Comparison of ENCODE assay signal across 10 cellular contexts in genomic region chr18:62784966-62785413, GRCh38.
DNase-seq lines count a peak whose midpoint lies in the region; ATAC-seq and TF ChIP-seq lines count a peak whose summit lies in the region.
"Had no signal": no experiment of that assay in that cellular context is flagged by ENCODE, and none has a peak within 500 bp of the region (broad histone marks: within the 10 kb centered on the region; RNA-seq: fewer than 3 reads in every experiment).

No MANE protein-coding gene starts in this region.

- H3K9me3 ChIP-seq in parathyroid adenoma (ENCODE audit: control insufficient read depth, low read length) = no peaks in the 10 kb centered on the region
- H3K9me3 ChIP-seq: upper lobe of left lung had no signal

- no peak overlapping the region for H3K4me2 ChIP-seq in parathyroid adenoma (ENCODE audit: low read length)

- CTCF ChIA-PET in T-cell (lab: Charles Lee) = interaction anchor here in 1 of 2 donors (1.1 kb wide), 1 partner anchor 70 kb away, joined by 3 read pairs; the partner anchor contains the start of gene PHLPP1

- peaks cover 19% of the 10 kb centered on the region for H3K79me2 ChIP-seq in parathyroid adenoma

- DNase-seq in GM04503 (ENCODE audit: low read depth) (peak; percentile 27), NCI-H226 (peak; percentile 48), erythroblast (lab: John Stamatoyannopoulos, UW) (peak; percentile 41 to 55), T-cell (no peak), HPDE6-E6E7 (ENCODE audit: extremely low spot score) (no peak)
- DNase-seq: naive thymus-derived CD4-positive, alpha-beta T cell; upper lobe of left lung had no signal

- H3K36me3 ChIP-seq in parathyroid adenoma (ENCODE audit: control insufficient read depth, insufficient read depth, low read length) = no peaks in the 10 kb centered on the region
- H3K36me3 ChIP-seq: upper lobe of left lung had no signal

- H3K4me1 Mint-ChIP-seq in T-cell = peaks cover 33 to 43% (median 41%) of the 10 kb centered on the region in 3 donors

- no peak overlapping the region for H3K27ac Mint-ChIP-seq in T-cell

- H3K27me3 Mint-ChIP-seq in T-cell = no peaks in the 10 kb centered on the region

- no peak for TF ChIP-seq POLR2A in erythroblast (IDR thresholded peaks at IDR 0.05; ENCODE audit: low read length)

- ATAC-seq in T-cell (replicated peaks in 1 of 4) (no peak), HG02798 (IDR thresholded peaks at IDR 0.05; ENCODE audit: poor library complexity, unreplicated experiment) (no peak), GM19395 (IDR thresholded peaks at IDR 0.05; ENCODE audit: unreplicated experiment) (no peak)

- no peak overlapping the region for H3K9ac ChIP-seq in parathyroid adenoma

- no peak overlapping the region for H2AFZ ChIP-seq in parathyroid adenoma

- TF ChIP-seq CTCF in parathyroid adenoma (IDR thresholded peaks at IDR 0.05) = no peak

- H3K27me3 ChIP-seq in parathyroid adenoma (ENCODE audit: control insufficient read depth, insufficient read depth, low read length) = no peaks in the 10 kb centered on the region
- H3K27me3 ChIP-seq: upper lobe of left lung had no signal

- H3K27ac ChIP-seq in parathyroid adenoma = peak overlapping the region; percentile 11

- peak overlapping the region in 1 of 3 donors; percentile 34 for H3K4me3 Mint-ChIP-seq in T-cell

- H3K4me3 ChIP-seq in parathyroid adenoma (ENCODE audit: low read depth, low read length) = no peak overlapping the region
- H3K4me3 ChIP-seq: upper lobe of left lung had no signal

- H3K36me3 Mint-ChIP-seq in T-cell = no peaks in the 10 kb centered on the region

- H3K9me3 Mint-ChIP-seq in T-cell = no peaks in the 10 kb centered on the region
- H3K9me3 Mint-ChIP-seq: naive thymus-derived CD4-positive, alpha-beta T cell had no signal

- POLR2A ChIA-PET in T-cell (lab: Charles Lee) = interaction anchor here in 1 of 2 donors (0.6 kb wide), 2 partner anchors 9 to 70 kb away, joined by 5 to 6 read pairs; partner anchors contain the start of gene PHLPP1

- peaks cover 4% of the 10 kb centered on the region for H3K4me1 ChIP-seq in parathyroid adenoma

Comparison
In these comparisons a context has a peak if more than half of its experiments do, and no peak if none do; other contexts are left out.
1. DNase-seq: peak in GM04503 (single experiment), NCI-H226 (single experiment) and erythroblast (2 of 2); none in T-cell (0 of 34) and HPDE6-E6E7 (single experiment).